In genomic region chr2:127220807-127221527, GRCh38 we compare ENCODE assay signal across 11 cellular contexts. TPM values are rescaled to one million over a fixed set of nuclear protein-coding genes. Genes with fewer than 3 reads are reported as not detected.
DNase-seq lines count a peak whose midpoint lies in the region; ATAC-seq and TF ChIP-seq lines count a peak whose summit lies in the region.
"Had no signal": no experiment of that assay in that cellular context is flagged by ENCODE, and none has a peak within 500 bp of the region (broad histone marks: within the 10 kb centered on the region; RNA-seq: fewer than 3 reads in every experiment).

No MANE protein-coding gene starts in this region.

- intact Hi-C loops in activated CD4-positive, alpha-beta T cell treated with anti-CD3 and anti-CD28 coated beads for 36 hours (cut with DNase I, micrococcal nuclease): no loop called here

- no peak for ATAC-seq in activated CD4-positive, alpha-beta T cell treated with anti-CD3 and anti-CD28 coated beads for 36 hours
- ATAC-seq in GM21526 (IDR thresholded peaks at IDR 0.05; ENCODE audit: low FRiP score, unreplicated experiment): no peak

- peaks cover 58% of the 10 kb centered on the region for H3K27me3 Mint-ChIP-seq in activated CD4-positive, alpha-beta T cell treated with anti-CD3 and anti-CD28 coated beads for 36 hours

- peak overlapping the region; percentile 67 for H3K4me3 Mint-ChIP-seq in activated CD4-positive, alpha-beta T cell treated with anti-CD3 and anti-CD28 coated beads for 36 hours

- DNase-seq in activated CD4-positive, alpha-beta T cell treated with anti-CD3 and anti-CD28 coated beads for 36 hours: no peak
- DNase-seq in activated CD4-positive, alpha-beta T cell treated with anti-CD3 and anti-CD28 coated beads, Interleukin-2, amount 50 U/mL, for 1 hour: no peak
- DNase-seq in RPMI7951 (ENCODE audit: low read depth): peak; percentile 40
- DNase-seq in foreskin fibroblast: peak in 1 of 2 donors; percentile 22
- DNase-seq in retinal pigment epithelial cell (ENCODE audit: low read depth): no peak
- no peak for DNase-seq in EL
- DNase-seq in amygdala (lab: John Stamatoyannopoulos, UW): no peak
- DNase-seq: AML-193, NCI-H2081 had no signal

- peaks cover 15% of the 10 kb centered on the region for H3K4me1 Mint-ChIP-seq in activated CD4-positive, alpha-beta T cell treated with anti-CD3 and anti-CD28 coated beads for 36 hours

- peaks cover 2% of the 10 kb centered on the region for H3K9me3 Mint-ChIP-seq in activated CD4-positive, alpha-beta T cell treated with anti-CD3 and anti-CD28 coated beads for 36 hours (ENCODE audit: low read depth)

- no peaks in the 10 kb centered on the region for H3K36me3 Mint-ChIP-seq in activated CD4-positive, alpha-beta T cell treated with anti-CD3 and anti-CD28 coated beads for 36 hours (ENCODE audit: low read depth)

- TF ChIP-seq CTCF in foreskin fibroblast (IDR thresholded peaks at IDR 0.05; ENCODE audit: low read depth, low read length): no peak
- TF ChIP-seq CTCF in retinal pigment epithelial cell (conservative IDR thresholded peaks at IDR 0.05; ENCODE audit: low read depth, low read length): no peak

- CTCF ChIA-PET in activated CD4-positive, alpha-beta T cell treated with anti-CD3 and anti-CD28 coated beads for 36 hours (lab: Charles Lee): interaction anchor here (0.6 kb wide), 1 partner anchor 1194 kb away, joined by 3 read pairs; no protein-coding TSS in a partner anchor

- POLR2A ChIA-PET in activated CD4-positive, alpha-beta T cell treated with anti-CD3 and anti-CD28 coated beads for 36 hours (lab: Charles Lee): no interaction called here

- no peak overlapping the region for H3K27ac Mint-ChIP-seq in activated CD4-positive, alpha-beta T cell treated with anti-CD3 and anti-CD28 coated beads for 36 hours

- peak overlapping the region; percentile 47 to 55 for H3K4me3 ChIP-seq in foreskin fibroblast (ENCODE audit: low read depth in 1 of 2, low read length in 2 of 2)
- H3K4me3 ChIP-seq in retinal pigment epithelial cell (ENCODE audit: low read length): peak overlapping the region; percentile 63

RNA-seq across cellular contexts. Expression of gene CYP27C1, which starts 0.9 kb away (rescaled TPM):
- total RNA-seq in activated CD4-positive, alpha-beta T cell treated with anti-CD3 and anti-CD28 coated beads for 36 hours: not detected
- total RNA-seq in RPMI7951 (2014; rRNA removed; shearing (Covaris generic)): 3.5 TPM in 2 replicates
- total RNA-seq: lung microvascular endothelial cell had no signal
